Comparison of ENCODE assay signal across 21 cellular contexts in the genomic region with DNA sequence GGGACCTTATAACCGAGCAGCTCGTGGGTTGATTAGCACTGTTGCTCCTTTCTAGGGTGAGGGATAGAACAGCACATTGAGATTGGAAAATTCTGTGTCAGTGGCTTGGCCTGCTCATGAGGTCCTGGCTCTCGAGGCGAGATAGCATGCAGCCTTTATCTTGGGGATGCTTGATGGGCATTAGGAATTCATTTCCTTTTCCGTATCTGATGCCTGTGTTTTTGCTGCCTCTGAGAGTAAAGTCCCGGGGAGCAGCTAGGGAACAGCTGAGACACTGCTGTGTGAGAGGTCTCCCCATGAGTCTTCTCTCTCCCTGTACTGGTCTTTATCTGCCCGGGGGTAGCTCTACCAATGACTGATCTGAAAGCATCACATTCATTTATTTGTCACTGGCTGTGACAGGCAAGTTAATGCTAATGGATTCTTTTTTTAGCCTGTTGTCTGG. TPM values are rescaled to one million over a fixed set of nuclear protein-coding genes. Genes with fewer than 3 reads are reported as not detected.
DNase-seq lines count a peak whose midpoint lies in the region; ATAC-seq and TF ChIP-seq lines count a peak whose summit lies in the region.
"Had no signal": no experiment of that assay in that cellular context is flagged by ENCODE, and none has a peak within 500 bp of the region (broad histone marks: within the 10 kb centered on the region; RNA-seq: fewer than 3 reads in every experiment).

No MANE protein-coding gene starts in this region.

- no peaks in the 10 kb centered on the region for H3K27me3 ChIP-seq in hepatocyte
- H3K27me3 ChIP-seq: pancreas, sigmoid colon had no signal

- no peaks in the 10 kb centered on the region for H3K27me3 Mint-ChIP-seq in activated CD8-positive, alpha-beta T cell treated with anti-CD3 and anti-CD28 coated beads, Interleukin-2, amount 10 ng/mL, durations not matched to agents 7 days and 5 days (ENCODE audit: low read depth)
- H3K27me3 Mint-ChIP-seq in activated CD8-positive, alpha-beta T cell treated with anti-CD3 and anti-CD28 coated beads for 36 hours: no peaks in the 10 kb centered on the region

- peaks cover 30% of the 10 kb centered on the region for H3K4me1 ChIP-seq in hepatocyte (ENCODE audit: insufficient read depth)
- H3K4me1 ChIP-seq: pancreas, sigmoid colon had no signal

- no peaks in the 10 kb centered on the region for H3K9me3 Mint-ChIP-seq in activated CD8-positive, alpha-beta T cell treated with anti-CD3 and anti-CD28 coated beads, Interleukin-2, amount 10 ng/mL, durations not matched to agents 7 days and 5 days (ENCODE audit: insufficient read depth)
- H3K9me3 Mint-ChIP-seq in activated CD8-positive, alpha-beta T cell treated with anti-CD3 and anti-CD28 coated beads for 36 hours: no peaks in the 10 kb centered on the region
- H3K9me3 Mint-ChIP-seq: WTC11 had no signal

- no peak for TF ChIP-seq CTCF in activated CD8-positive, alpha-beta T cell treated with anti-CD3 and anti-CD28 coated beads for 36 hours (IDR thresholded peaks at IDR 0.05)
- TF ChIP-seq CTCF in hepatocyte (IDR thresholded peaks at IDR 0.05; ENCODE audit: poor library complexity): no peak

- intact Hi-C loops in activated CD8-positive, alpha-beta T cell treated with anti-CD3 and anti-CD28 coated beads for 36 hours (cut with micrococcal nuclease): no loop called here

- no peak for ATAC-seq in activated CD8-positive, alpha-beta T cell treated with anti-CD3 and anti-CD28 coated beads, Interleukin-2, amount 10 ng/mL, durations not matched to agents 7 days and 5 days
- no peak for ATAC-seq in activated CD8-positive, alpha-beta T cell treated with anti-CD3 and anti-CD28 coated beads for 36 hours
- ATAC-seq in SK-N-SH treated with all-trans-retinoic acid at 6 μM for 48 hours: peak; percentile 73
- ATAC-seq: esophagus mucosa, pancreas, WTC11 had no signal

- H3K9me2 ChIP-seq in hepatocyte (replicated peaks; ENCODE audit: insufficient read depth): no peaks in the 10 kb centered on the region

- H3K9me3 ChIP-seq in hepatocyte (ENCODE audit: low read depth): no peaks in the 10 kb centered on the region
- H3K9me3 ChIP-seq: pancreas, sigmoid colon had no signal

- H3K27ac ChIP-seq in hepatocyte: peak overlapping the region; percentile 32
- H3K27ac ChIP-seq: 22Rv1, GM23248, KMS-11, pancreas, sigmoid colon had no signal

- POLR2A ChIA-PET in activated CD8-positive, alpha-beta T cell treated with anti-CD3 and anti-CD28 coated beads, Interleukin-2, amount 10 ng/mL, durations not matched to agents 7 days and 5 days (lab: Charles Lee): interaction anchor here (1.5 kb wide), 2 partner anchors 9 to 14 kb away, joined by 3 to 8 read pairs; no protein-coding TSS in a partner anchor
- POLR2A ChIA-PET in activated CD8-positive, alpha-beta T cell treated with anti-CD3 and anti-CD28 coated beads for 36 hours (lab: Charles Lee): interaction anchor here (1.7 to 3.7 kb wide), 2 partner anchors 10 to 12 kb away, joined by 5 to 15 read pairs; no protein-coding TSS in a partner anchor

- no peak overlapping the region for H3K4me3 ChIP-seq in hepatocyte
- H3K4me3 ChIP-seq: GM23248, pancreas, sigmoid colon had no signal

- no peak for DNase-seq in activated CD8-positive, alpha-beta T cell treated with anti-CD3 and anti-CD28 coated beads, Interleukin-2, amount 10 ng/mL, durations not matched to agents 7 days and 5 days
- no peak for DNase-seq in activated CD8-positive, alpha-beta T cell treated with anti-CD3 and anti-CD28 coated beads for 36 hours
- no peak for DNase-seq in hepatocyte (ENCODE audit: low spot score)
- peak; percentile 72 for DNase-seq in retina
- DNase-seq in stimulated activated CD4-positive, alpha-beta T cell treated with anti-CD3 and anti-CD28 coated beads, Interleukin-15, amount 100 ng/mL, for 24 hours: no peak
- no peak for DNase-seq in GDM1 (lab: John Stamatoyannopoulos, UW)
- DNase-seq in stimulated activated CD4-positive, alpha-beta T cell treated with anti-CD3 and anti-CD28 coated beads, Interleukin-4, amount 100 ng/mL, for 24 hours: no peak
- DNase-seq: activated naive CD4-positive, alpha-beta T cell treated with Interleukin-2 at 50 U/mL for 16 hours; activated T-cell treated with anti-CD3 and anti-CD28 coated beads for 4 hours; central memory CD4-positive, alpha-beta T cell; effector memory CD4-positive, alpha-beta T cell; foreskin melanocyte; GM23248; NCI-H526; pancreas; sigmoid colon had no signal

- H3K27ac Mint-ChIP-seq in activated CD8-positive, alpha-beta T cell treated with anti-CD3 and anti-CD28 coated beads, Interleukin-2, amount 10 ng/mL, durations not matched to agents 7 days and 5 days: peak overlapping the region; percentile 23
- H3K27ac Mint-ChIP-seq in activated CD8-positive, alpha-beta T cell treated with anti-CD3 and anti-CD28 coated beads for 36 hours: no peak overlapping the region
- H3K27ac Mint-ChIP-seq: WTC11 had no signal

- H3K4me3 Mint-ChIP-seq in activated CD8-positive, alpha-beta T cell treated with anti-CD3 and anti-CD28 coated beads, Interleukin-2, amount 10 ng/mL, durations not matched to agents 7 days and 5 days: no peak overlapping the region
- H3K4me3 Mint-ChIP-seq in activated CD8-positive, alpha-beta T cell treated with anti-CD3 and anti-CD28 coated beads for 36 hours: no peak overlapping the region
- H3K4me3 Mint-ChIP-seq: WTC11 had no signal

- H2AFZ ChIP-seq in hepatocyte: no peak overlapping the region
- H2AFZ ChIP-seq: GM23248 had no signal

- H3K79me2 ChIP-seq in hepatocyte: peaks cover 77% of the 10 kb centered on the region

- no peaks in the 10 kb centered on the region for H3K36me3 ChIP-seq in hepatocyte (replicated peaks; ENCODE audit: insufficient read depth, low read depth)

- CTCF ChIA-PET in activated CD8-positive, alpha-beta T cell treated with anti-CD3 and anti-CD28 coated beads, Interleukin-2, amount 10 ng/mL, durations not matched to agents 7 days and 5 days (lab: Charles Lee): interaction anchor here (1.0 to 4.6 kb wide), 3 partner anchors 9 to 27 kb away, joined by 3 to 23 read pairs (median 3); no protein-coding TSS in a partner anchor
- CTCF ChIA-PET in activated CD8-positive, alpha-beta T cell treated with anti-CD3 and anti-CD28 coated beads for 36 hours (lab: Charles Lee): interaction anchor here (1.4 to 5.1 kb wide), 2 partner anchors 11 to 27 kb away, joined by 3 to 33 read pairs; no protein-coding TSS in a partner anchor

- H3K36me3 Mint-ChIP-seq in activated CD8-positive, alpha-beta T cell treated with anti-CD3 and anti-CD28 coated beads, Interleukin-2, amount 10 ng/mL, durations not matched to agents 7 days and 5 days (ENCODE audit: low read depth): peaks cover 76% of the 10 kb centered on the region
- H3K36me3 Mint-ChIP-seq in activated CD8-positive, alpha-beta T cell treated with anti-CD3 and anti-CD28 coated beads for 36 hours (ENCODE audit: low read depth): peaks cover 52% of the 10 kb centered on the region

- peaks cover 24% of the 10 kb centered on the region for H4K20me1 ChIP-seq in hepatocyte (ENCODE audit: insufficient read depth, poor library complexity, severe bottlenecking)

- no peak overlapping the region for H3K4me2 ChIP-seq in hepatocyte
- H3K4me2 ChIP-seq: KMS-11 had no signal

- WGBS in hepatocyte (ENCODE audit: low lambda C conversion rate, missing lambda C conversion rate): 51% methylated on average over 7 of the region's 7 CpGs

- peaks cover 32% of the 10 kb centered on the region for H3K4me1 Mint-ChIP-seq in activated CD8-positive, alpha-beta T cell treated with anti-CD3 and anti-CD28 coated beads, Interleukin-2, amount 10 ng/mL, durations not matched to agents 7 days and 5 days (ENCODE audit: low read depth)
- peaks cover 39% of the 10 kb centered on the region for H3K4me1 Mint-ChIP-seq in activated CD8-positive, alpha-beta T cell treated with anti-CD3 and anti-CD28 coated beads for 36 hours (ENCODE audit: low read depth)

TF ChIP-seq in SK-N-SH treated with all-trans-retinoic acid at 6 μM for 48 hours, 23 proteins besides CTCF, POLR2A, EP300 and RAD21 (continues in another document):
- TF ChIP-seq ARNTL (CRISPR knock-in tag; IDR thresholded peaks at IDR 0.05; ENCODE audit: borderline replicate concordance, low read depth) (no peak), TOX (CRISPR knock-in tag; IDR thresholded peaks at IDR 0.05; ENCODE audit: borderline replicate concordance) (no peak), ISL1 (CRISPR knock-in tag; IDR thresholded peaks at IDR 0.05) (peak; percentile 58), ZNF8 (CRISPR knock-in tag; IDR thresholded peaks at IDR 0.05) (no peak), RARB (CRISPR knock-in tag; IDR thresholded peaks at IDR 0.05) (no peak)
- TF ChIP-seq, protein P1, sequence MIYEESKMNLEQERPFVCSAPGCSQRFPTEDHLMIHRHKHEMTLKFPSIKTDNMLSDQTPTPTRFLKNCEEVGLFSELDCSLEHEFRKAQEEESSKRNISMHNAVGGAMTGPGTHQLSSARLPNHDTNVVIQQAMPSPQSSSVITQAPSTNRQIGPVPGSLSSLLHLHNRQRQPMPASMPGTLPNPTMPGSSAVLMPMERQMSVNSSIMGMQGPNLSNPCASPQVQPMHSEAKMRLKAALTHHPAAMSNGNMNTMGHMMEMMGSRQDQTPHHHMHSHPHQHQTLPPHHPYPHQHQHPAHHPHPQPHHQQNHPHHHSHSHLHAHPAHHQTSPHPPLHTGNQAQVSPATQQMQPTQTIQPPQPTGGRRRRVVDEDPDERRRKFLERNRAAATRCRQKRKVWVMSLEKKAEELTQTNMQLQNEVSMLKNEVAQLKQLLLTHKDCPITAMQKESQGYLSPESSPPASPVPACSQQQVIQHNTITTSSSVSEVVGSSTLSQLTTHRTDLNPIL (CRISPR knock-in tag; IDR thresholded peaks at IDR 0.05; ENCODE audit: low read depth): 0 out of 2 replicates have a peak, but pooled peaks have one; percentile 2

RNA-seq across cellular contexts. Expression of a gene that starts 14.5 kb away (rescaled TPM):
- 100 to 1,000 TPM; 123 to 125 TPM for total RNA-seq in activated CD8-positive, alpha-beta T cell treated with anti-CD3 and anti-CD28 coated beads, Interleukin-2, amount 10 ng/mL, durations not matched to agents 7 days and 5 days
- 10 to 100 TPM; 59.6 to 61.7 TPM for total RNA-seq in activated CD8-positive, alpha-beta T cell treated with anti-CD3 and anti-CD28 coated beads for 36 hours
- 57.3 and 60.6 TPM in 2 replicates for total RNA-seq in hepatocyte
- polyA plus RNA-seq in hepatocyte: 14.3 and 16.1 TPM in 2 replicates
